Comparison of ENCODE assay signal across 8 cellular contexts in the genomic region with DNA sequence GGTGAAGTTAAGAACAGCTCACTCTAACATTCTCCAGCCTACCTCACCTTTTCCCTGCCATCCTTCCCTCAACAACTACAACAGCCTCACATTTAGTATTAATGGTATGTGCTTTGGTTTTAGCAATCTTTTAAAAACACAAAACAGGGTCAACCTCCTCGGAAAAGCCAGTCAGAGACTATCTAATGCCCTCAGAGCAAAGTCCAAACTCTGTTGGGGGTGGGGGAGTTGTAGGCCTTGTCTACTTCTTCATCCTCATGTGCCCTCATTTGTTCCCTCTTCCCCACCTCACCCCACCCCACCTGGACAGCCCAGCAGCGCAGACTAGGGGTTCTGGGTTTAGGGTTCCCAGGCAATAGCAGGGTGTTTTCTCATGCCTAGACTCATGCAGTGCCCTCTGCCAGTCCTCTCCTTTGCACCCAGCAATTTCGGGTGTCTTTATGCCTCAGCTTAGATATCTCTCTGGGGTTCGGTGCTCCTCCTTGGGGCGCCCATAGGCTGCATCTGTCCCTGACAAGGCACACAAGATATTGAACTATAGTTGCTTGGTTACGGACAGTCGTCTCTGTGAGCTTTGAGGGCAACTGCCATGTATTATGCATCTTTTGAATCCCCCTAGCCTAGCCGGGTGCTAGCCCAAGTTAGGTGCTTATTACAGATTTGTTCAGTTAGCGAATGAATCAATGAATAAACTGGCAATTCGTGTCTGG. TPM values are rescaled to one million over a fixed set of nuclear protein-coding genes. Genes with fewer than 3 reads are reported as not detected.
DNase-seq lines count a peak whose midpoint lies in the region; ATAC-seq and TF ChIP-seq lines count a peak whose summit lies in the region.

No MANE protein-coding gene starts in this region.

- H3K9me3 Mint-ChIP-seq in MCF 10A (ENCODE audit: unreplicated experiment), result no peaks in the 10 kb centered on the region

- no TSS peak for BruUV-seq in MCF 10A (replicated peaks; lab: Mats Ljungman, UMichigan)

- no peak overlapping the region for H3K27ac Mint-ChIP-seq in MCF 10A (ENCODE audit: low read depth, unreplicated experiment)

- peaks cover 16% of the 10 kb centered on the region for H3K36me3 Mint-ChIP-seq in MCF 10A (ENCODE audit: insufficient read depth, unreplicated experiment)

- H3K27ac ChIP-seq in heart right ventricle (peak overlapping the region in 4 of 10 donors; percentile 49 to 87 (median 74)), urinary bladder (ENCODE audit: low read depth) (no peak overlapping the region)

- H3K36me3 ChIP-seq in heart right ventricle (peaks cover 0 to 20% (median 7%) of the 10 kb centered on the region in 9 donors), urinary bladder (ENCODE audit: insufficient read depth) (no peaks in the 10 kb centered on the region)

- intact Hi-C loops in heart right ventricle (cut with DNase I) (loop anchor here in 5 of 10 donors (5.0 to 10.0 kb wide), 5 partner anchors 78 to 332 kb away; partner anchors contain the start of gene RPS14 (in 1 of the 5)), left ventricle myocardium superior (cut with micrococcal nuclease) (no loop called here), MCF 10A (cut with micrococcal nuclease) (loop anchor here (1.0 to 10.0 kb wide), 3 partner anchors 80 to 522 kb away; no protein-coding TSS in a partner anchor)

- CTCF ChIA-PET in MCF 10A (lab: Yijun Ruan, JAX), result interaction anchor here (0.6 to 1.1 kb wide), 5 partner anchors 44 to 84 kb away, joined by 3 read pairs; no protein-coding TSS in a partner anchor

- peak overlapping the region; percentile 72 to 99 (median 92) for H3K4me3 ChIP-seq in heart right ventricle
- H3K4me3 ChIP-seq in mononuclear cell (ENCODE audit: low read length), result peak overlapping the region; percentile 73
- peak overlapping the region; percentile 23 for H3K4me3 ChIP-seq in urinary bladder (ENCODE audit: low read depth, low read length)

- H3K4me1 Mint-ChIP-seq in MCF 10A (ENCODE audit: insufficient read depth, unreplicated experiment), result peaks cover 16% of the 10 kb centered on the region

- H3K4me1 ChIP-seq in heart right ventricle, result peaks cover 0 to 33% (median 16%) of the 10 kb centered on the region in 9 donors
- peaks cover 34% of the 10 kb centered on the region for H3K4me1 ChIP-seq in mononuclear cell (ENCODE audit: insufficient read depth, low read length)
- H3K4me1 ChIP-seq in urinary bladder (ENCODE audit: insufficient read depth), result no peaks in the 10 kb centered on the region

- H3K9me3 ChIP-seq in heart right ventricle (no peaks in the 10 kb centered on the region), mononuclear cell (ENCODE audit: low read depth, low read length) (no peaks in the 10 kb centered on the region)

- POLR2A ChIA-PET in MCF 10A (lab: Yijun Ruan, JAX), result interaction anchor here (0.9 to 1.2 kb wide), 3 partner anchors 79 to 131 kb away, joined by 3 to 4 read pairs (median 3); no protein-coding TSS in a partner anchor

- ATAC-seq in heart right ventricle, result peak in 1 of 8 donors; percentile 5
- no peak for ATAC-seq in left ventricle myocardium superior
- ATAC-seq in HG02759 (IDR thresholded peaks at IDR 0.05; ENCODE audit: unreplicated experiment), result no peak
- ATAC-seq in esophagus mucosa, result no peak

- TF ChIP-seq CTCF in heart right ventricle (IDR thresholded peaks at IDR 0.05), result no peak
- TF ChIP-seq CTCF in MCF 10A (IDR thresholded peaks at IDR 0.05; ENCODE audit: unreplicated experiment), result no peak

- H3K27me3 Mint-ChIP-seq in MCF 10A (ENCODE audit: insufficient read depth, unreplicated experiment), result no peaks in the 10 kb centered on the region

- DNase-seq in heart right ventricle (no peak), left ventricle myocardium superior (no peak), MCF 10A (ENCODE audit: unreplicated experiment) (no peak), activated gamma-delta T cell treated with Interleukin-2 at 50 U/mL for 16 hours (no peak)

- WGBS in heart right ventricle, 2 donors, result 66 to 73% methylated on average over 10 of the region's 10 CpGs
- 63% methylated on average over 10 of the region's 10 CpGs for WGBS in urinary bladder

- H3K4me3 Mint-ChIP-seq in MCF 10A (ENCODE audit: unreplicated experiment), result peak overlapping the region; percentile 81

- H3K27me3 ChIP-seq in heart right ventricle, result no peaks in the 10 kb centered on the region
- H3K27me3 ChIP-seq in mononuclear cell (ENCODE audit: insufficient read depth, low read length), result no peaks in the 10 kb centered on the region

RNA-seq across cellular contexts. Expression of gene TCOF1, which starts 0.8 kb away (rescaled TPM):
- 10 to 100 TPM; 12.4 to 21.3 (median 14.3) TPM for total RNA-seq in heart right ventricle
- 10 to 100 TPM; 12.6 to 14.1 TPM for polyA plus RNA-seq in heart right ventricle
- total RNA-seq in left ventricle myocardium superior, result 21.0 TPM
- 68.4 and 83.5 TPM in 2 replicates for total RNA-seq in MCF 10A (2022)
- total RNA-seq in mononuclear cell, result 21.7 TPM
- total RNA-seq in urinary bladder, result 11.9 TPM
- polyA plus RNA-seq in urinary bladder, result 22.8 TPM
- 24.8 TPM for total RNA-seq in esophagus mucosa

RNA-seq across cellular contexts. Expression of gene ARSI, which starts 54.0 kb away (rescaled TPM):
- under 1 TPM in 9 of 10 donors, not detected in 1; 0.11 to 0.65 (median 0.32) TPM for total RNA-seq in heart right ventricle
- under 1 TPM in 1 of 2 donors, not detected in 1; 0.43 TPM for polyA plus RNA-seq in heart right ventricle
- total RNA-seq in left ventricle myocardium superior, result 0.25 TPM
- 0.19 and 0.25 TPM in 2 replicates for total RNA-seq in MCF 10A (2022)
- total RNA-seq in mononuclear cell, result 4.8 TPM
- total RNA-seq in urinary bladder, result 16.8 TPM
- 4.8 TPM for polyA plus RNA-seq in urinary bladder
- 1.7 TPM for total RNA-seq in esophagus mucosa

RNA-seq across cellular contexts. Expression of gene CD74, which starts 56.0 kb away (rescaled TPM):
- total RNA-seq in heart right ventricle, result 1,000 to 10,000 TPM in 1 of 10 donors, 100 to 1,000 TPM in 9; 120 to 2,270 (median 303) TPM
- polyA plus RNA-seq in heart right ventricle, result 100 to 1,000 TPM; 211 to 298 TPM
- total RNA-seq in left ventricle myocardium superior, result 341 TPM
- not detected in 2 replicates for total RNA-seq in MCF 10A (2022)
- total RNA-seq in mononuclear cell, result 2,135 TPM
- 161 TPM for total RNA-seq in urinary bladder
- polyA plus RNA-seq in urinary bladder, result 554 TPM
- 125 TPM for total RNA-seq in esophagus mucosa

Comparison
In these comparisons a context has a peak if more than half of its experiments do, and no peak if none do; other contexts are left out.
1. H3K4me3 ChIP-seq: peak in every context shown above with its lines; median percentile 92 in heart right ventricle; 73 in mononuclear cell; 23 in urinary bladder.
2. RNA of gene CD74, which starts 56.0 kb away (total RNA-seq): 2,135 TPM in mononuclear cell (single experiment), 341 TPM in left ventricle myocardium superior (single experiment), 120 to 2,270 TPM in heart right ventricle, 161 TPM in urinary bladder (single experiment) and 125 TPM in esophagus mucosa (single experiment); not detected in MCF 10A; every median in the first group is over 100 times any median in the second.